In the genomic region with DNA sequence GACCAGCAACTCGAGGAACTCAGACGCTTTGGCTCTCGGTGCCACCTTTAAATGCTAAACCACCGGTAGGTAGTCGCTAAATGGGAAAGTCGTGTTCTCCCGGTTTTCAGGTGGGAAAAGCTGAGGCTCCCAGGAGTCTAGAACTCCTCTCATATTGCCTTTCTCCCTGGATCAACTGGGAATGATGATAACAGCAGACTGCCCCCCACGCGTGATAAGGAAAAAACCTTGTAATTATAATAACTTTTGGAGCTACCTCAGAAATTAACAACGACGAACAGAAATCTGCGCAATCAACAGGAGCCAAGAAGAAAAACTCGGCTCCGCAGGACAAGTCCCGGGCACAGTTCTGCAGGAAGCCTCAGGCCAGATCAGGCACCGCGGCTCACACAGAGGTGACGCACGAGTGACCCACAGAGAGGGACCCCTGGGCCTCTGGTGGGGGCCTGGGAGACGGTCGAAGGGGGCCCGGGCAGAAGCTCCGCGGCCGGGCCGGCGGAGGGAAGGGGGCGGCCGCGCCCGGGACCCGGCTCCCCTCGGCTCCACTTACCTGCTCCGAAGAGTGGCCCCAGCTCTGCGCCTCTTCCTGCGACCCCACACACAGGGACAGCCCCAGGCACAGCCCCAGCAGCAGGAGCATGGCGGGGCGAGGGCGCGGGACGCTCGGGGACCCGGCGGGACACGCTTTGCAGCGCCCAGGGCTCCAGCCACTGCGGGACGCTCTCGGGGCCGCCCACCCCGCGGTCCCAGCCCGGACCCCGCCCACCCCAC, we compare ENCODE assay signal across 8 cellular contexts. TPM values are rescaled to one million over a fixed set of nuclear protein-coding genes. Genes with fewer than 3 reads are reported as not detected.
A peak's percentile ranks its signal among the peaks of the same experiment; 100 is the strongest.
DNase-seq lines count a peak whose midpoint lies in the region; ATAC-seq and TF ChIP-seq lines count a peak whose summit lies in the region.

Gene ITIH5, minus strand, starts transcription at position 714 of the 771 bp plus-strand sequence. Its CDS starts 74 bp downstream, at position 640.

- intact Hi-C loops in A673 (cut with micrococcal nuclease; ENCODE audit: unreplicated experiment) = no loop called here

- no peaks in the 10 kb centered on the region for H3K9me3 Mint-ChIP-seq in natural killer cell treated with Interleukin-12 subunit alpha and Interleukin-12 subunit beta and Interleukin-15 and Interleukin-18, amount 100 ng/mL, for 72 hours

- POLR2A ChIA-PET in A673 (lab: Charles Lee; ENCODE audit: low non-redundant PET) = no interaction called here

- peak within 1 kb of the TSS; percentile 62 for H3K4me3 Mint-ChIP-seq in natural killer cell treated with Interleukin-12 subunit alpha and Interleukin-12 subunit beta and Interleukin-15 and Interleukin-18, amount 100 ng/mL, for 72 hours

- H3K27me3 ChIP-seq in A673 (replicated peaks; ENCODE audit: insufficient read depth, low read depth, low read length, poor library complexity) (peaks cover 62% of the 10 kb centered on the region), NT2/D1 (ENCODE audit: insufficient read depth, insufficient read length) (peaks cover 50% of the 10 kb centered on the region)

- peaks cover 12% of the 10 kb centered on the region for H3K4me1 ChIP-seq in A673 (ENCODE audit: insufficient read depth, low read length, poor library complexity, severe bottlenecking)
- H3K4me1 ChIP-seq in NT2/D1 (ENCODE audit: insufficient read depth, insufficient read length) = no peaks in the 10 kb centered on the region

- no peak for DNase-seq in A673 (ENCODE audit: low spot score)
- no peak for DNase-seq in NT2/D1 (ENCODE audit: low read depth, low spot score)
- no peak for DNase-seq in natural killer cell treated with Interleukin-12 subunit alpha and Interleukin-12 subunit beta and Interleukin-15 and Interleukin-18, amount 100 ng/mL, for 72 hours (ENCODE audit: low spot score)
- no peak for DNase-seq in DMS 273 treated with DMSO at 0.1 percent for 48 hours (lab: John Stamatoyannopoulos, UW)
- DNase-seq in DMS53 treated with DMSO at 0.1 percent for 48 hours (lab: John Stamatoyannopoulos, UW; ENCODE audit: unreplicated experiment) = no peak
- no peak for DNase-seq in hypothalamus (lab: John Stamatoyannopoulos, UW)
- no peak for DNase-seq in NCI-H2029 (lab: John Stamatoyannopoulos, UW)

- H3K9ac ChIP-seq in NT2/D1 (ENCODE audit: insufficient read length, low read depth) = peak within 1 kb of the TSS; percentile 64

- peak within 1 kb of the TSS; percentile 44 for H3K4me3 ChIP-seq in A673 (ENCODE audit: low read depth, low read length, poor library complexity, severe bottlenecking)
- H3K4me3 ChIP-seq in NT2/D1 (ENCODE audit: insufficient read length, low read depth) = peak within 1 kb of the TSS; percentile 54

- BruUV-seq in A673 (replicated peaks; lab: Mats Ljungman, UMichigan) = no TSS peak

- H3K4me1 Mint-ChIP-seq in natural killer cell treated with Interleukin-12 subunit alpha and Interleukin-12 subunit beta and Interleukin-15 and Interleukin-18, amount 100 ng/mL, for 72 hours (ENCODE audit: low read depth in 2 of 2) = peaks cover 6 to 9% of the 10 kb centered on the region in 2 donors

- H3K36me3 ChIP-seq in A673 (ENCODE audit: insufficient read depth, low read length, poor library complexity, severe bottlenecking) = no peaks in the 10 kb centered on the region
- H3K36me3 ChIP-seq in NT2/D1 (ENCODE audit: insufficient read depth, insufficient read length, low read length) = no peaks in the 10 kb centered on the region

- peaks cover 41 to 72% of the 10 kb centered on the region in 2 donors for H3K27me3 Mint-ChIP-seq in natural killer cell treated with Interleukin-12 subunit alpha and Interleukin-12 subunit beta and Interleukin-15 and Interleukin-18, amount 100 ng/mL, for 72 hours

- H3K36me3 Mint-ChIP-seq in natural killer cell treated with Interleukin-12 subunit alpha and Interleukin-12 subunit beta and Interleukin-15 and Interleukin-18, amount 100 ng/mL, for 72 hours = no peaks in the 10 kb centered on the region

- H3K27ac Mint-ChIP-seq in natural killer cell treated with Interleukin-12 subunit alpha and Interleukin-12 subunit beta and Interleukin-15 and Interleukin-18, amount 100 ng/mL, for 72 hours = no peak within 1 kb of the TSS

- no peaks in the 10 kb centered on the region for H3K9me3 ChIP-seq in A673 (ENCODE audit: low read depth, low read length, poor library complexity, severe bottlenecking)
- H3K9me3 ChIP-seq in NT2/D1 (ENCODE audit: insufficient read depth, low read length) = no peaks in the 10 kb centered on the region

- ATAC-seq in esophagus mucosa = peak; percentile 31
- peak; percentile 36 to 60 for ATAC-seq in natural killer cell treated with Interleukin-12 subunit alpha and Interleukin-12 subunit beta and Interleukin-15 and Interleukin-18, amount 100 ng/mL, for 72 hours

- CTCF ChIA-PET in A673 (lab: Charles Lee) = no interaction called here

- no peak within 1 kb of the TSS for H3K27ac ChIP-seq in A673 (ENCODE audit: low read depth, low read length, poor library complexity, severe bottlenecking)

- TF ChIP-seq CTCF in A673 (conservative IDR thresholded peaks at IDR 0.05; ENCODE audit: low read depth, low read length) = no peak

RNA-seq across cellular contexts. Expression of gene ITIH5, which starts in this region (rescaled TPM):
- not detected in 2 replicates for total RNA-seq in A673 (2021)
- total RNA-seq in esophagus mucosa = 2.3 TPM
- total RNA-seq in natural killer cell treated with Interleukin-12 subunit alpha and Interleukin-12 subunit beta and Interleukin-15 and Interleukin-18, amount 100 ng/mL, for 72 hours = not detected

Comparison
In these comparisons a context has a peak if more than half of its experiments do, and no peak if none do; other contexts are left out.
1. Peak in ATAC-seq in natural killer cell treated with Interleukin-12 subunit alpha and Interleukin-12 subunit beta and Interleukin-15 and Interleukin-18, amount 100 ng/mL, for 72 hours; RNA of the gene not detected or under 1 TPM.